21 cellular contexts compared by ENCODE assay signal in genomic region chr2:71759056-71759455, GRCh38.
DNase-seq lines count a peak whose midpoint lies in the region; ATAC-seq, FAIRE-seq and TF ChIP-seq lines count a peak whose summit lies in the region.
"Had no signal": no experiment of that assay in that cellular context is flagged by ENCODE, and none has a peak within 500 bp of the region (broad histone marks: within the 10 kb centered on the region; RNA-seq: fewer than 3 reads in every experiment).

No MANE protein-coding gene starts in this region.

- H3K4me3 ChIP-seq in SJSA1 (no peak overlapping the region), gastroesophageal sphincter (no peak overlapping the region)
- H3K4me3 ChIP-seq: GM12878, GM23338, K562, SK-N-MC had no signal

- H3K36me3 ChIP-seq in SJSA1, result no peaks in the 10 kb centered on the region
- H3K36me3 ChIP-seq in gastroesophageal sphincter, result no peaks in the 10 kb centered on the region

- no peak for TF ChIP-seq CTCF in gastroesophageal sphincter (IDR thresholded peaks at IDR 0.05)

- no peaks in the 10 kb centered on the region for H3K9me3 ChIP-seq in SJSA1 (replicated peaks)
- H3K9me3 ChIP-seq in gastroesophageal sphincter, result no peaks in the 10 kb centered on the region

- no peak for TF ChIP-seq POLR2A in gastroesophageal sphincter (IDR thresholded peaks at IDR 0.05)

- WGBS in gastroesophageal sphincter (ENCODE audit: low coverage in 1 of 2), 2 donors, result 59 to 81% methylated on average over 5 to 6 of the region's 6 CpGs

- H3K4me1 ChIP-seq in SJSA1 (replicated peaks) (peaks cover 25% of the 10 kb centered on the region), gastroesophageal sphincter (no peaks in the 10 kb centered on the region)

- peak; percentile 62 for FAIRE-seq in urothelium cell line (lab: Jason Lieb, UNC)
- FAIRE-seq: GM12878, GM18507, K562 had no signal

- DNase-seq in EH (ENCODE audit: low read depth), result peak; percentile 84
- no peak for DNase-seq in SJSA1 (ENCODE audit: low read depth in 1 of 2, low spot score in 2 of 2)
- DNase-seq in fibroblast of gingiva (ENCODE audit: low read depth), result peak; percentile 14
- DNase-seq in urothelium cell line (ENCODE audit: low spot score), result no peak
- no peak for DNase-seq in middle frontal gyrus (ENCODE audit: extremely low spot score, low spot score)
- DNase-seq: Calu3; CD4-positive, alpha-beta memory T cell; GDM1; NCI-H1436; NCI-H2029; NCI-H2171 treated with DMSO at 0.1 percent for 48 hours; NCI-H510A; NCI-H774 had no signal

- no peaks in the 10 kb centered on the region for H3K27me3 ChIP-seq in SJSA1 (replicated peaks)
- no peaks in the 10 kb centered on the region for H3K27me3 ChIP-seq in gastroesophageal sphincter

- TF ChIP-seq EP300 in gastroesophageal sphincter (IDR thresholded peaks at IDR 0.05), result no peak

- no peak for ATAC-seq in GM18520 (IDR thresholded peaks at IDR 0.05; ENCODE audit: unreplicated experiment)
- ATAC-seq in gastroesophageal sphincter, result no peak
- ATAC-seq: GM12878, GM23338, HCT116, K562 had no signal

- H3K27ac ChIP-seq in SJSA1 (peak overlapping the region; percentile 25; the same call in 1 of the 2 replicates), gastroesophageal sphincter (no peak overlapping the region)
- H3K27ac ChIP-seq: SK-N-MC had no signal

Comparison
In these comparisons a context has a peak if more than half of its experiments do, and no peak if none do; other contexts are left out.
1. DNase-seq: peak in EH (single experiment) and fibroblast of gingiva (single experiment); none in SJSA1 (0 of 2), urothelium cell line (single experiment) and middle frontal gyrus (single experiment).